Comparison of ENCODE assay signal across 8 cellular contexts in genomic region chr17:78865682-78866390, GRCh38. TPM values are rescaled to one million over a fixed set of nuclear protein-coding genes. Genes with fewer than 3 reads are reported as not detected.
DNase-seq lines count a peak whose midpoint lies in the region; ATAC-seq, FAIRE-seq and TF ChIP-seq lines count a peak whose summit lies in the region.

No MANE protein-coding gene starts in this region.

- peak; percentile 32 for FAIRE-seq in H1 (lab: Jason Lieb, UNC)

- no peaks in the 10 kb centered on the region for H3K23me2 ChIP-seq in H1 (ENCODE audit: low read depth, low read length)

- intact Hi-C loops in mucosa of descending colon (cut with DNase I, micrococcal nuclease), result loop anchor here in 1 of 2 donors (2.0 kb wide), 1 partner anchor 105 kb away; no protein-coding TSS in a partner anchor

- no peak for TF ChIP-seq POLR2A in H1 (IDR thresholded peaks at IDR 0.05; ENCODE audit: control extremely low read depth in 1 of 2, low read depth in 2 of 2, low read length in 2 of 2)

- no peaks in the 10 kb centered on the region for H3K79me2 ChIP-seq in H1 (ENCODE audit: control insufficient read depth in 1 of 2, insufficient read depth in 2 of 2, low read length in 2 of 2)

- no peak overlapping the region for H2AK5ac ChIP-seq in H1 (ENCODE audit: low read depth, low read length)

- H3K4me3 ChIP-seq in H1 (ENCODE audit: extremely low read depth in 1 of 4, insufficient read depth in 2 of 4, low read depth in 3 of 4, low read length in 4 of 4) (no peak overlapping the region), mucosa of descending colon (no peak overlapping the region)

- peak; percentile 79 to 82 for TF ChIP-seq RAD21 in H1 (IDR thresholded peaks at IDR 0.05 in 1 of 2, conservative IDR thresholded peaks at IDR 0.05 in 1 of 2; ENCODE audit: low read depth in 2 of 2, low read length in 2 of 2)

- DNase-seq in AG08395 (ENCODE audit: low spot score) (peak; percentile 60), H4 (ENCODE audit: low spot score) (peak; percentile 72), NCI-H82 (lab: John Stamatoyannopoulos, UW) (peak; percentile 82), H1 (ENCODE audit: low read depth in 1 of 2, low spot score in 2 of 2) (peak; percentile 60 to 95), mucosa of descending colon (peak; percentile 79 to 92 (median 89))
- DNase-seq in activated CD8-positive, alpha-beta memory T cell treated with anti-CD3 and anti-CD28 coated beads for 24 hours, result peak; percentile 89
- peak; percentile 44 for DNase-seq in stimulated activated CD8-positive, alpha-beta memory T cell treated with anti-CD3 and anti-CD28 coated beads, Interleukin-4, amount 100 ng/mL, for 24 hours (ENCODE audit: low read depth)

- peaks cover 0 to 6% (median 1%) of the 10 kb centered on the region in 4 experiments; a peak in 3 of 8 replicates for H3K36me3 ChIP-seq in H1 (ENCODE audit: control insufficient read depth in 2 of 4, insufficient read depth in 4 of 4, low read length in 3 of 4)
- no peaks in the 10 kb centered on the region for H3K36me3 ChIP-seq in mucosa of descending colon (ENCODE audit: low read depth)

- H3K56ac ChIP-seq in H1 (replicated peaks; ENCODE audit: insufficient read length, low read depth, low read length), result no peak overlapping the region

- H2BK120ac ChIP-seq in H1 (replicated peaks; ENCODE audit: low read depth, low read length), result no peak overlapping the region

- no peaks in the 10 kb centered on the region; a peak in 1 of 7 replicates for H3K4me1 ChIP-seq in H1 (replicated peaks in 1 of 4; ENCODE audit: control insufficient read depth in 3 of 4, insufficient read depth in 4 of 4, low read length in 3 of 4)
- H3K4me1 ChIP-seq in mucosa of descending colon (ENCODE audit: low read depth), result no peaks in the 10 kb centered on the region

- no peaks in the 10 kb centered on the region for H3K79me1 ChIP-seq in H1 (ENCODE audit: low read depth, low read length)

- CTCF ChIA-PET in H1 (lab: Charles Lee; ENCODE audit: partially characterized antibody), result interaction anchor here (0.6 to 4.7 kb wide), 42 partner anchors 8 to 640 kb away, joined by 3 to 46 read pairs (median 4); no protein-coding TSS in a partner anchor

- H2BK5ac ChIP-seq in H1 (ENCODE audit: low read depth, low read length), result no peak overlapping the region

- no peak overlapping the region for H2BK15ac ChIP-seq in H1 (ENCODE audit: low read length)

- no peak overlapping the region for H3K9ac ChIP-seq in H1 (replicated peaks in 1 of 4; ENCODE audit: extremely low read depth in 1 of 4, low read depth in 3 of 4, low read length in 3 of 4)

- H4K5ac ChIP-seq in H1 (ENCODE audit: insufficient read length, low read depth, low read length), result no peak overlapping the region

- no peak for TF ChIP-seq EP300 in H1 (IDR thresholded peaks at IDR 0.05; ENCODE audit: borderline replicate concordance in 1 of 2, low read depth in 2 of 2, low read length in 2 of 2)

- ATAC-seq in mucosa of descending colon (peak; percentile 91), GM18511 (IDR thresholded peaks at IDR 0.05; ENCODE audit: unreplicated experiment) (no peak)

- 52% methylated on average over 19 of the region's 19 CpGs; no CpG with 5 or more reads in 1 of the 2 experiments for WGBS in H1 (ENCODE audit: extremely low coverage in 1 of 2, insufficient coverage in 1 of 2, insufficient read length in 1 of 2, insufficient replicate concordance in 2 of 2, low coverage in 1 of 2, low lambda C conversion rate in 2 of 2, missing lambda C conversion rate in 1 of 2), 2 experiments

- H2AFZ ChIP-seq in H1 (ENCODE audit: low read length), result no peak overlapping the region

- POLR2A ChIA-PET in H1 (lab: Charles Lee; ENCODE audit: partially characterized antibody), result interaction anchor here (0.6 to 1.7 kb wide), 5 partner anchors 18 to 106 kb away, joined by 3 to 5 read pairs (median 3); no protein-coding TSS in a partner anchor

- TF ChIP-seq CTCF in H1 (IDR thresholded peaks at IDR 0.05; ENCODE audit: control extremely low read depth in 1 of 3, insufficient read depth in 1 of 3, low read depth in 1 of 3, low read length in 3 of 3) (peak; percentile 82 to 97 (median 94)), mucosa of descending colon (IDR thresholded peaks at IDR 0.05) (peak; percentile 94)

- H4K20me1 ChIP-seq in H1 (replicated peaks in 1 of 2; ENCODE audit: control insufficient read depth in 1 of 2, insufficient read depth in 2 of 2, low read length in 2 of 2), result peaks cover 0 to 4% of the 10 kb centered on the region in 2 experiments

- no peak overlapping the region for H3K14ac ChIP-seq in H1 (ENCODE audit: insufficient read length)

- H3K4me2 ChIP-seq in H1 (ENCODE audit: insufficient read depth in 1 of 2, low read depth in 2 of 2, low read length in 2 of 2), result no peak overlapping the region

- no peak overlapping the region for H2BK12ac ChIP-seq in H1 (ENCODE audit: low read depth, low read length)

- no peaks in the 10 kb centered on the region for H3K27me3 ChIP-seq in H1 (replicated peaks in 1 of 4; ENCODE audit: control insufficient read depth in 3 of 4, extremely low read depth in 1 of 4, insufficient read depth in 3 of 4, low read length in 3 of 4)

- no peak overlapping the region for H3K23ac ChIP-seq in H1 (ENCODE audit: insufficient read length)

- H4K8ac ChIP-seq in H1 (ENCODE audit: extremely low read depth, insufficient read depth, low read length), result peak overlapping the region; percentile 51; the same call in 1 of the 2 replicates

- no peak overlapping the region for H2BK20ac ChIP-seq in H1 (ENCODE audit: low read length)

- no peak overlapping the region for H3K27ac ChIP-seq in H1 (ENCODE audit: low read depth, low read length)

- H3K18ac ChIP-seq in H1 (ENCODE audit: extremely low read depth, low read length), result no peak overlapping the region

- H3K4ac ChIP-seq in H1 (replicated peaks; ENCODE audit: insufficient read length, low read depth, low read length), result no peak overlapping the region

- no peaks in the 10 kb centered on the region for H3K9me3 ChIP-seq in H1 (ENCODE audit: insufficient read depth in 2 of 2, low read depth in 1 of 2, low read length in 1 of 2)
- no peaks in the 10 kb centered on the region for H3K9me3 ChIP-seq in mucosa of descending colon

- H4K91ac ChIP-seq in H1 (replicated peaks; ENCODE audit: insufficient read length, low read length), result no peak overlapping the region

TF ChIP-seq in H1, 55 proteins besides CTCF, POLR2A, EP300 and RAD21:
- TF ChIP-seq GABPA (IDR thresholded peaks at IDR 0.05; ENCODE audit: borderline replicate concordance, insufficient read depth, low read length), result 0 out of 2 replicates have a peak, but pooled peaks have one; percentile 73
- peak; percentile 33; the same call in 1 of the 2 replicates for TF ChIP-seq JUND (IDR thresholded peaks at IDR 0.05; ENCODE audit: low read length)
- peak in 1 of 2 experiments; percentile 50; a peak in 1 of 4 replicates for TF ChIP-seq SIN3A (conservative IDR thresholded peaks at IDR 0.05 in 1 of 2, IDR thresholded peaks at IDR 0.05 in 1 of 2; ENCODE audit: low read depth in 1 of 2, low read length in 2 of 2)
- no peak for TF ChIP-seq JUN (IDR thresholded peaks at IDR 0.05; ENCODE audit: low read depth, low read length)
- TF ChIP-seq YY1 (IDR thresholded peaks at IDR 0.05; ENCODE audit: low read depth, low read length), result 0 out of 2 replicates have a peak, but pooled peaks have one; percentile 9
- no peak for TF ChIP-seq RNF2 (IDR thresholded peaks at IDR 0.05; ENCODE audit: borderline replicate concordance, low read depth, low read length, missing control alignments, poor library complexity, severe bottlenecking)
- TF ChIP-seq BRCA1 (IDR thresholded peaks at IDR 0.05; ENCODE audit: low read depth, low read length), result no peak

RNA-seq across cellular contexts. Expression of gene USP36, which starts 25.2 kb away (rescaled TPM):
- 14.3 and 20.4 TPM in 2 replicates for total RNA-seq in H4 (2014; rRNA removed; shearing (Covaris generic))
- total RNA-seq in H1 (2021; fragmentation: NEBNext Ultra II Directional; extraction: Animal tissue kit (Norgen Biotek cat#: 25700)), result 65.8 and 67.7 TPM in 2 replicates
- polyA plus RNA-seq in H1 (2011; rRNA removed), result 40.7 and 44.8 TPM in 2 replicates
- polyA plus RNA-seq in H1 (2011; cell fraction: cytosol; rRNA removed), result 34.2 TPM
- polyA plus RNA-seq in H1 (2011; cell fraction: nucleus; rRNA removed), result 90.2 TPM
- polyA plus RNA-seq in H1 (2012, experiment 1 of 2), result 52.2 to 59.3 TPM (median 54.9 TPM) in 4 replicates
- polyA plus RNA-seq in H1 (2012, experiment 2 of 2), result 42.7 TPM
- polyA plus RNA-seq in H1 (2013, experiment 1 of 2), result 43.8 TPM
- polyA plus RNA-seq in H1 (2013, experiment 2 of 2), result 41.9 TPM
- 63.4 and 70.8 TPM in 2 replicates for polyA minus RNA-seq in H1 (2011; rRNA and poly(A)+ RNA removed)
- polyA minus RNA-seq in H1 (2011; cell fraction: cytosol; rRNA and poly(A)+ RNA removed), result 22.9 TPM
- 49.2 TPM for polyA minus RNA-seq in H1 (2011; cell fraction: nucleus; rRNA and poly(A)+ RNA removed)
- total RNA-seq in mucosa of descending colon, result 10 to 100 TPM; 36.0 to 67.7 (median 41.4) TPM

RNA-seq across cellular contexts. Expression of gene CEP295NL, which starts 37.2 kb away (rescaled TPM):
- total RNA-seq in H4 (2014; rRNA removed; shearing (Covaris generic)), result not detected in 2 replicates
- total RNA-seq in H1 (2021; fragmentation: NEBNext Ultra II Directional; extraction: Animal tissue kit (Norgen Biotek cat#: 25700)), result 1.4 and 2.0 TPM in 2 replicates
- 0.05 and 0.06 TPM in 2 replicates for polyA plus RNA-seq in H1 (2011; rRNA removed)
- 0.04 TPM for polyA plus RNA-seq in H1 (2011; cell fraction: cytosol; rRNA removed)
- polyA plus RNA-seq in H1 (2011; cell fraction: nucleus; rRNA removed), result 0.29 TPM
- 0.28 to 0.64 TPM (median 0.46 TPM) in 4 replicates for polyA plus RNA-seq in H1 (2012, experiment 1 of 2)
- polyA plus RNA-seq in H1 (2012, experiment 2 of 2), result 0.10 TPM
- 0.14 TPM for polyA plus RNA-seq in H1 (2013, experiment 1 of 2)
- 0.07 TPM for polyA plus RNA-seq in H1 (2013, experiment 2 of 2)
- 0.41 and 0.82 TPM in 2 replicates for polyA minus RNA-seq in H1 (2011; rRNA and poly(A)+ RNA removed)
- polyA minus RNA-seq in H1 (2011; cell fraction: cytosol; rRNA and poly(A)+ RNA removed), result 0.51 TPM
- polyA minus RNA-seq in H1 (2011; cell fraction: nucleus; rRNA and poly(A)+ RNA removed), result 1.1 TPM
- 1 to 10 TPM; 1.4 to 2.5 (median 2.0) TPM for total RNA-seq in mucosa of descending colon

RNA-seq across cellular contexts. Expression of gene TIMP2, which starts 59.4 kb away (rescaled TPM):
- total RNA-seq in H4 (2014; rRNA removed; shearing (Covaris generic)), result 59.0 and 73.3 TPM in 2 replicates
- 42.7 and 43.3 TPM in 2 replicates for total RNA-seq in H1 (2021; fragmentation: NEBNext Ultra II Directional; extraction: Animal tissue kit (Norgen Biotek cat#: 25700))
- polyA plus RNA-seq in H1 (2011; rRNA removed), result 18.2 and 21.5 TPM in 2 replicates
- polyA plus RNA-seq in H1 (2011; cell fraction: cytosol; rRNA removed), result 13.1 TPM
- 14.3 TPM for polyA plus RNA-seq in H1 (2011; cell fraction: nucleus; rRNA removed)
- 37.1 to 40.2 TPM (median 38.3 TPM) in 4 replicates for polyA plus RNA-seq in H1 (2012, experiment 1 of 2)
- 38.8 TPM for polyA plus RNA-seq in H1 (2012, experiment 2 of 2)
- 36.5 TPM for polyA plus RNA-seq in H1 (2013, experiment 1 of 2)
- 47.3 TPM for polyA plus RNA-seq in H1 (2013, experiment 2 of 2)
- polyA minus RNA-seq in H1 (2011; rRNA and poly(A)+ RNA removed), result 12.9 and 16.2 TPM in 2 replicates
- polyA minus RNA-seq in H1 (2011; cell fraction: cytosol; rRNA and poly(A)+ RNA removed), result 14.9 TPM
- 9.5 TPM for polyA minus RNA-seq in H1 (2011; cell fraction: nucleus; rRNA and poly(A)+ RNA removed)
- total RNA-seq in mucosa of descending colon, result 100 to 1,000 TPM in 1 of 3 donors, 10 to 100 TPM in 2; 44.9 to 268 (median 91.3) TPM
